8 cellular contexts compared by ENCODE assay signal in genomic region chr10:83373659-83374058, GRCh38.
DNase-seq lines count a peak whose midpoint lies in the region; ATAC-seq and TF ChIP-seq lines count a peak whose summit lies in the region.

No MANE protein-coding gene starts in this region.

- no peaks in the 10 kb centered on the region for H3K4me1 Mint-ChIP-seq in HFFc6 (ENCODE audit: low read depth)

- 64% methylated on average over 2 of the region's 2 CpGs for WGBS in right cardiac atrium

- no peak overlapping the region for H3K27ac Mint-ChIP-seq in HFFc6

- TF ChIP-seq CTCF in HFFc6 (IDR thresholded peaks at IDR 0.05) (peak; percentile 21; the same call in 1 of the 2 replicates), coronary artery (IDR thresholded peaks at IDR 0.05) (no peak)

- H3K27me3 Mint-ChIP-seq in HFFc6 (ENCODE audit: insufficient read depth) = no peaks in the 10 kb centered on the region

- H3K4me3 Mint-ChIP-seq in HFFc6 = no peak overlapping the region

- peaks cover 44% of the 10 kb centered on the region for H3K9me3 Mint-ChIP-seq in HFFc6

- DNase-seq in COLO829 (ENCODE audit: low spot score) (peak; percentile 4), HFFc6 (no peak), right cardiac atrium (peak in 2 of 3 donors; percentile 34 to 68), coronary artery (ENCODE audit: low spot score) (no peak), ureter (ENCODE audit: low spot score) (no peak), sciatic nerve (ENCODE audit: low spot score) (no peak), NK-92 (lab: John Stamatoyannopoulos, UW; ENCODE audit: unreplicated experiment) (no peak)

- no peaks in the 10 kb centered on the region for H3K4me1 ChIP-seq in right cardiac atrium (ENCODE audit: control insufficient read depth, insufficient read depth, low read length)

- no peaks in the 10 kb centered on the region for H3K36me3 Mint-ChIP-seq in HFFc6 (ENCODE audit: low read depth)

- ATAC-seq in SK-N-SH treated with all-trans-retinoic acid at 6 μM for 48 hours (peak; percentile 69; the same call in 2 of the 3 replicates), right cardiac atrium (peak; percentile 48 to 50), sciatic nerve (no peak)

- intact Hi-C loops in right cardiac atrium (cut with DNase I) = no loop called here
- intact Hi-C loops in sciatic nerve (cut with DNase I) = no loop called here

- no peaks in the 10 kb centered on the region for H3K9me3 ChIP-seq in right cardiac atrium (ENCODE audit: control insufficient read depth, low read length)

- H3K4me3 ChIP-seq in right cardiac atrium (ENCODE audit: low read length) (no peak overlapping the region), coronary artery (no peak overlapping the region)

- H3K27me3 ChIP-seq in right cardiac atrium (ENCODE audit: control insufficient read depth, insufficient read depth) = no peaks in the 10 kb centered on the region

- H3K27ac ChIP-seq in right cardiac atrium (ENCODE audit: low read length) (no peak overlapping the region), coronary artery (no peak overlapping the region)

TF ChIP-seq in SK-N-SH treated with all-trans-retinoic acid at 6 μM for 48 hours, 23 proteins besides CTCF, POLR2A, EP300 and RAD21:
- TF ChIP-seq ESRRG (CRISPR knock-in tag; IDR thresholded peaks at IDR 0.05) (no peak), ZC3H10 (CRISPR knock-in tag; IDR thresholded peaks at IDR 0.05) (no peak), ZNF70 (CRISPR knock-in tag; IDR thresholded peaks at IDR 0.05) (no peak), TOX (CRISPR knock-in tag; IDR thresholded peaks at IDR 0.05; ENCODE audit: borderline replicate concordance) (no peak), ZNF8 (CRISPR knock-in tag; IDR thresholded peaks at IDR 0.05) (no peak), ZNF565 (CRISPR knock-in tag; conservative IDR thresholded peaks at IDR 0.05; ENCODE audit: low read depth) (no peak), ISL1 (CRISPR knock-in tag; IDR thresholded peaks at IDR 0.05) (no peak), BACH2 (CRISPR knock-in tag; IDR thresholded peaks at IDR 0.05; ENCODE audit: borderline replicate concordance) (no peak), TSHZ2 (CRISPR knock-in tag; IDR thresholded peaks at IDR 0.05) (no peak), CSDC2 (CRISPR knock-in tag; IDR thresholded peaks at IDR 0.05) (no peak), GLIS3 (CRISPR knock-in tag; IDR thresholded peaks at IDR 0.05) (no peak), ARNTL (CRISPR knock-in tag; IDR thresholded peaks at IDR 0.05; ENCODE audit: borderline replicate concordance, low read depth) (no peak), ZFP30 (CRISPR knock-in tag; IDR thresholded peaks at IDR 0.05) (no peak), RARB (CRISPR knock-in tag; IDR thresholded peaks at IDR 0.05) (no peak)
- TF ChIP-seq, protein P1, sequence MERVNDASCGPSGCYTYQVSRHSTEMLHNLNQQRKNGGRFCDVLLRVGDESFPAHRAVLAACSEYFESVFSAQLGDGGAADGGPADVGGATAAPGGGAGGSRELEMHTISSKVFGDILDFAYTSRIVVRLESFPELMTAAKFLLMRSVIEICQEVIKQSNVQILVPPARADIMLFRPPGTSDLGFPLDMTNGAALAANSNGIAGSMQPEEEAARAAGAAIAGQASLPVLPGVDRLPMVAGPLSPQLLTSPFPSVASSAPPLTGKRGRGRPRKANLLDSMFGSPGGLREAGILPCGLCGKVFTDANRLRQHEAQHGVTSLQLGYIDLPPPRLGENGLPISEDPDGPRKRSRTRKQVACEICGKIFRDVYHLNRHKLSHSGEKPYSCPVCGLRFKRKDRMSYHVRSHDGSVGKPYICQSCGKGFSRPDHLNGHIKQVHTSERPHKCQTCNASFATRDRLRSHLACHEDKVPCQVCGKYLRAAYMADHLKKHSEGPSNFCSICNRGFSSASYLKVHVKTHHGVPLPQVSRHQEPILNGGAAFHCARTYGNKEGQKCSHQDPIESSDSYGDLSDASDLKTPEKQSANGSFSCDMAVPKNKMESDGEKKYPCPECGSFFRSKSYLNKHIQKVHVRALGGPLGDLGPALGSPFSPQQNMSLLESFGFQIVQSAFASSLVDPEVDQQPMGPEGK (CRISPR knock-in tag; IDR thresholded peaks at IDR 0.05; ENCODE audit: borderline replicate concordance) = no peak
TF ChIP-seq in SK-N-SH treated with all-trans-retinoic acid at 6 μM for 48 hours: peak in this region for 0.

Comparison
In these comparisons a context has a peak if more than half of its experiments do, and no peak if none do; other contexts are left out.
1. DNase-seq: peak in COLO829 (single experiment) and right cardiac atrium (2 of 3); none in HFFc6 (single experiment), coronary artery (single experiment), ureter (single experiment), sciatic nerve (single experiment) and NK-92 (single experiment).